Comparison of ENCODE assay signal across 8 cellular contexts in genomic region chr10:23095404-23095965, GRCh38. TPM values are rescaled to one million over a fixed set of nuclear protein-coding genes. Genes with fewer than 3 reads are reported as not detected.
DNase-seq lines count a peak whose midpoint lies in the region; ATAC-seq and TF ChIP-seq lines count a peak whose summit lies in the region.

Gene MSRB2 (plus strand): TSS chr10:23095579. CDS start chr10:23095609, 30 bp downstream.

- H3K9me3 ChIP-seq in OCI-LY7 (ENCODE audit: low read length) (no peaks in the 10 kb centered on the region), esophagus (ENCODE audit: control insufficient read depth in 2 of 2, insufficient read depth in 1 of 2, low read depth in 1 of 2, low read length in 1 of 2) (no peaks in the 10 kb centered on the region), mucosa of stomach (ENCODE audit: control insufficient read depth, low read length) (no peaks in the 10 kb centered on the region)

- H3K27ac ChIP-seq in OCI-LY7 (ENCODE audit: low read depth, low read length, poor library complexity, severe bottlenecking) (no peak within 1 kb of the TSS), esophagus (ENCODE audit: low read depth in 2 of 2, low read length in 1 of 2) (peak within 1 kb of the TSS; percentile 89 to 96)

- H3K36me3 ChIP-seq in OCI-LY7 (ENCODE audit: insufficient read depth, low read length) = no peaks in the 10 kb centered on the region
- no peaks in the 10 kb centered on the region for H3K36me3 ChIP-seq in esophagus (ENCODE audit: control insufficient read depth in 2 of 2, insufficient read depth in 2 of 2, low read length in 1 of 2)
- no peaks in the 10 kb centered on the region for H3K36me3 ChIP-seq in mucosa of stomach (ENCODE audit: control insufficient read depth, insufficient read depth, low read length)

- 0 to 1% methylated on average over 27 to 50 of the region's 50 CpGs for WGBS in esophagus, 2 donors

- CTCF ChIA-PET in OCI-LY7 (lab: Charles Lee; ENCODE audit: unreplicated experiment) = no interaction called here

- no peaks in the 10 kb centered on the region for H3K27me3 ChIP-seq in esophagus (ENCODE audit: control insufficient read depth in 1 of 2, insufficient read depth in 2 of 2, low read length in 2 of 2)
- no peaks in the 10 kb centered on the region for H3K27me3 ChIP-seq in mucosa of stomach (ENCODE audit: control insufficient read depth, insufficient read depth, low read length)

- H3K4me1 ChIP-seq in OCI-LY7 (ENCODE audit: insufficient read depth, low read length, poor library complexity, severe bottlenecking) (peaks cover 17% of the 10 kb centered on the region), esophagus (ENCODE audit: control insufficient read depth in 2 of 2, insufficient read depth in 2 of 2, low read length in 1 of 2) (peaks cover 3 to 6% of the 10 kb centered on the region in 2 donors), mucosa of stomach (ENCODE audit: control insufficient read depth, insufficient read depth, low read length) (peaks cover 17% of the 10 kb centered on the region)

- intact Hi-C loops in OCI-LY7 (cut with micrococcal nuclease; ENCODE audit: unreplicated experiment) = loop anchor here (2.0 to 5.0 kb wide), 2 partner anchors 352 to 1093 kb away; partner anchors contain the start of gene DNAJC1

- no peak for TF ChIP-seq CTCF in OCI-LY7 (conservative IDR thresholded peaks at IDR 0.05; ENCODE audit: low read length)

- peak within 1 kb of the TSS; percentile 86 for H3K4me2 ChIP-seq in OCI-LY7 (ENCODE audit: low read length)

- peak within 1 kb of the TSS; percentile 85 for H2AFZ ChIP-seq in OCI-LY7 (ENCODE audit: low read length)

- H3K9me2 ChIP-seq in OCI-LY7 (ENCODE audit: insufficient read depth, low read length) = no peaks in the 10 kb centered on the region

- DNase-seq in COR-L47 (lab: John Stamatoyannopoulos, UW) = peak; percentile 61
- peak; percentile 53 for DNase-seq in HS-27A (ENCODE audit: low read depth)
- peak; percentile 87 for DNase-seq in OCI-LY7 (ENCODE audit: low spot score)
- peak; percentile 73 for DNase-seq in activated T-cell treated with anti-CD3 and anti-CD28 coated beads, Interleukin-2, amount 50 U/mL, for 1 hour
- peak; percentile 76 for DNase-seq in stimulated activated CD8-positive, alpha-beta memory T cell treated with anti-CD3 and anti-CD28 coated beads, Interleukin-4, amount 100 ng/mL, for 48 hours

- H3K9ac ChIP-seq in mucosa of stomach (ENCODE audit: low read length) = peak within 1 kb of the TSS; percentile 82

- H3K4me3 ChIP-seq in OCI-LY7 (ENCODE audit: low read depth, low read length, poor library complexity, severe bottlenecking) = peak within 1 kb of the TSS; percentile 91
- H3K4me3 ChIP-seq in esophagus (ENCODE audit: low read depth in 1 of 2, low read length in 2 of 2) = peak within 1 kb of the TSS; percentile 70 to 81
- peak within 1 kb of the TSS; percentile 73 for H3K4me3 ChIP-seq in mucosa of stomach (ENCODE audit: low read length)

- POLR2A ChIA-PET in OCI-LY7 (lab: Charles Lee) = no interaction called here

- H4K20me1 ChIP-seq in OCI-LY7 (ENCODE audit: insufficient read depth, low read length) = no peaks in the 10 kb centered on the region

- ATAC-seq in GM19467 (IDR thresholded peaks at IDR 0.05; ENCODE audit: unreplicated experiment) = peak; percentile 66

- H3K79me2 ChIP-seq in OCI-LY7 (ENCODE audit: insufficient read depth, low read depth, low read length) = no peaks in the 10 kb centered on the region

- BruUV-seq in OCI-LY7 (replicated peaks; lab: Mats Ljungman, UMichigan) = no TSS peak

RNA-seq across cellular contexts. Expression of gene MSRB2, which starts in this region (rescaled TPM):
- total RNA-seq in OCI-LY7 (2014; rRNA removed; shearing (Covaris generic)) = 7.2 and 8.1 TPM in 2 replicates
- total RNA-seq in OCI-LY7 (2022) = 17.6 and 18.1 TPM in 2 replicates
- 10 to 100 TPM; 15.9 to 18.7 TPM for polyA plus RNA-seq in esophagus
